ENCODE assay signal across 21 cellular contexts in genomic region chr16:64453643-64454042, GRCh38.
"Had no signal": no experiment of that assay in that cellular context is flagged by ENCODE, and none has a peak within 500 bp of the region (broad histone marks: within the 10 kb centered on the region; RNA-seq: fewer than 3 reads in every experiment).

No MANE protein-coding gene starts in this region.

- H3K27me3 ChIP-seq: body of pancreas, colonic mucosa, ovary, suprapubic skin, transverse colon, vagina had no signal

- DNase-seq: activated CD4-positive, alpha-beta T cell treated with anti-CD3 and anti-CD28 coated beads for 48 hours; activated CD8-positive, alpha-beta T cell treated with anti-CD3 and anti-CD28 coated beads for 36 hours; activated naive CD4-positive, alpha-beta T cell treated with Interleukin-2 at 50 U/mL for 16 hours; activated naive CD8-positive, alpha-beta T cell treated with anti-CD3 and anti-CD28 coated beads, Interleukin-2, amount 10 ng/mL, durations not matched to agents 7 days and 5 days; activated T-cell treated with anti-CD3 and anti-CD28 coated beads, Interleukin-2, amount 50 U/mL, for 1 hour; amygdala; body of pancreas; central memory CD4-positive, alpha-beta T cell; colonic mucosa; kidney glomerular epithelial cell; natural killer cell; ovary; psoas muscle; right cardiac atrium; stimulated activated CD4-positive, alpha-beta T cell treated with anti-CD3 and anti-CD28 coated beads, Interleukin-15, amount 100 ng/mL, for 24 hours; stimulated activated CD4-positive, alpha-beta T cell treated with anti-CD3 and anti-CD28 coated beads, Interleukin-2, amount 100 ng/mL, for 48 hours; stimulated activated naive CD8-positive, alpha-beta T cell treated with anti-CD3 and anti-CD28 coated beads, Interleukin-15, amount 100 ng/mL, for 72 hours; transverse colon had no signal

- H3K36me3 ChIP-seq: colonic mucosa, ovary, suprapubic skin, transverse colon, vagina had no signal

- H3K4me1 ChIP-seq: body of pancreas, colonic mucosa, psoas muscle, suprapubic skin, transverse colon, vagina had no signal

- H3K9me3 ChIP-seq: body of pancreas, colonic mucosa, ovary, psoas muscle, suprapubic skin, transverse colon, vagina had no signal

- H3K4me3 ChIP-seq: body of pancreas, colonic mucosa, ovary, psoas muscle, skin epidermis, suprapubic skin, transverse colon, vagina had no signal

- ATAC-seq: activated CD8-positive, alpha-beta T cell treated with anti-CD3 and anti-CD28 coated beads for 36 hours; body of pancreas; natural killer cell; psoas muscle; right cardiac atrium; stimulated activated naive CD8-positive, alpha-beta T cell treated with anti-CD3 and anti-CD28 coated beads, Interleukin-15, amount 100 ng/mL, for 72 hours had no signal

- H3K27ac ChIP-seq: body of pancreas, colonic mucosa, ovary, psoas muscle, skin epidermis, suprapubic skin, transverse colon, vagina had no signal
